In genomic region chr14:74362361-74362915, GRCh38 we compare ENCODE assay signal across 8 cellular contexts. TPM values are rescaled to one million over a fixed set of nuclear protein-coding genes. Genes with fewer than 3 reads are reported as not detected.
DNase-seq lines count a peak whose midpoint lies in the region; ATAC-seq and TF ChIP-seq lines count a peak whose summit lies in the region.

No MANE protein-coding gene starts in this region.

- H3K9ac ChIP-seq in GM23248, result no peak overlapping the region

- no peaks in the 10 kb centered on the region for H3F3A ChIP-seq in GM23248 (ENCODE audit: insufficient read depth)

- no peaks in the 10 kb centered on the region for H3K9me3 ChIP-seq in GM23248 (ENCODE audit: low read depth)
- no peaks in the 10 kb centered on the region for H3K9me3 ChIP-seq in left lung

- peak; percentile 91 for TF ChIP-seq CTCF in chondrocyte (IDR thresholded peaks at IDR 0.05)
- peak; percentile 90 to 91 for TF ChIP-seq CTCF in left lung (IDR thresholded peaks at IDR 0.05)

- H3K9me2 ChIP-seq in GM23248 (ENCODE audit: insufficient read depth), result no peaks in the 10 kb centered on the region

- no peaks in the 10 kb centered on the region for H4K20me1 ChIP-seq in GM23248 (ENCODE audit: insufficient read depth)

- H3K27ac Mint-ChIP-seq in activated CD4-positive, alpha-beta T cell treated with anti-CD3 and anti-CD28 coated beads for 36 hours, result no peak overlapping the region
- no peak overlapping the region for H3K27ac Mint-ChIP-seq in chondrocyte (ENCODE audit: unreplicated experiment)

- no peaks in the 10 kb centered on the region for H3K4me1 Mint-ChIP-seq in activated CD4-positive, alpha-beta T cell treated with anti-CD3 and anti-CD28 coated beads for 36 hours
- H3K4me1 Mint-ChIP-seq in chondrocyte (ENCODE audit: low read depth), result peaks cover 3% of the 10 kb centered on the region

- intact Hi-C loops in activated CD4-positive, alpha-beta T cell treated with anti-CD3 and anti-CD28 coated beads for 36 hours (cut with DNase I, micrococcal nuclease), result loop anchor here (1.0 to 5.0 kb wide), 5 partner anchors 130 to 440 kb away; partner anchors contain the start of genes LTBP2 (in 2 of the 2), ISCA2 (in 1 of the 2) and NPC2 (in 1 of the 2)
- intact Hi-C loops in left lung (cut with DNase I), result loop anchor here in 1 of 2 donors (5.0 kb wide), 1 partner anchor 130 kb away; the partner anchor contains the start of genes ISCA2 and NPC2

- H2AFZ ChIP-seq in GM23248, result no peak overlapping the region

- CTCF ChIA-PET in activated CD4-positive, alpha-beta T cell treated with anti-CD3 and anti-CD28 coated beads for 36 hours (lab: Charles Lee), result interaction anchor here (0.6 to 1.6 kb wide), 5 partner anchors 30 to 613 kb away, joined by 3 to 5 read pairs (median 4); no protein-coding TSS in a partner anchor

- H3K4me1 ChIP-seq in GM23248 (ENCODE audit: insufficient read depth) (no peaks in the 10 kb centered on the region), left lung (peaks cover 3 to 7% of the 10 kb centered on the region in 2 donors)

- DNase-seq in AG08395 (ENCODE audit: low spot score), result peak; percentile 92
- DNase-seq in GM23248, result peak; percentile 87
- DNase-seq in NCI-H345 treated with DMSO at 0.1 percent for 48 hours (lab: John Stamatoyannopoulos, UW; ENCODE audit: unreplicated experiment), result peak; percentile 44
- DNase-seq in activated CD4-positive, alpha-beta T cell treated with anti-CD3 and anti-CD28 coated beads for 36 hours, result peak; percentile 80
- no peak for DNase-seq in chondrocyte (ENCODE audit: low spot score)
- peak; percentile 80 to 86 for DNase-seq in left lung
- DNase-seq in stimulated activated CD4-positive, alpha-beta T cell treated with anti-CD3 and anti-CD28 coated beads, Interleukin-4, amount 100 ng/mL, for 4 hours, result peak; percentile 54 to 60

- H3K4me3 ChIP-seq in GM23248 (no peak overlapping the region), left lung (no peak overlapping the region)

- H3K36me3 ChIP-seq in GM23248 (ENCODE audit: low read depth) (no peaks in the 10 kb centered on the region), left lung (no peaks in the 10 kb centered on the region)

- H3K9me3 Mint-ChIP-seq in activated CD4-positive, alpha-beta T cell treated with anti-CD3 and anti-CD28 coated beads for 36 hours (ENCODE audit: low read depth), result no peaks in the 10 kb centered on the region
- H3K9me3 Mint-ChIP-seq in chondrocyte (ENCODE audit: low read depth), result no peaks in the 10 kb centered on the region

- H3K27me3 ChIP-seq in GM23248 (replicated peaks; ENCODE audit: insufficient read depth) (peaks cover 12% of the 10 kb centered on the region), left lung (no peaks in the 10 kb centered on the region)

- WGBS in GM23248 (ENCODE audit: low coverage in 1 of 2, low lambda C conversion rate in 2 of 2, missing lambda C conversion rate in 2 of 2), 2 experiments, result 24 to 30% methylated on average over 12 of the region's 12 CpGs

- no peaks in the 10 kb centered on the region for H3K79me2 ChIP-seq in GM23248 (ENCODE audit: insufficient read depth)

- in situ Hi-C loops in GM23248 (cut with MboI), result no loop called here

- H3K27ac ChIP-seq in GM23248 (no peak overlapping the region), left lung (no peak overlapping the region)

- H3K4me3 Mint-ChIP-seq in activated CD4-positive, alpha-beta T cell treated with anti-CD3 and anti-CD28 coated beads for 36 hours, result no peak overlapping the region
- no peak overlapping the region for H3K4me3 Mint-ChIP-seq in chondrocyte (ENCODE audit: unreplicated experiment)

- ATAC-seq in activated CD4-positive, alpha-beta T cell treated with anti-CD3 and anti-CD28 coated beads for 36 hours, result peak; percentile 79
- ATAC-seq in left lung, result peak; percentile 99
- no peak for ATAC-seq in HG03521 (IDR thresholded peaks at IDR 0.05; ENCODE audit: unreplicated experiment)

- no peak overlapping the region for H3K4me2 ChIP-seq in GM23248 (ENCODE audit: unreplicated experiment)

- peaks cover 9% of the 10 kb centered on the region for H3K27me3 Mint-ChIP-seq in activated CD4-positive, alpha-beta T cell treated with anti-CD3 and anti-CD28 coated beads for 36 hours
- peaks cover 25% of the 10 kb centered on the region for H3K27me3 Mint-ChIP-seq in chondrocyte (ENCODE audit: low read depth)

- POLR2A ChIA-PET in activated CD4-positive, alpha-beta T cell treated with anti-CD3 and anti-CD28 coated beads for 36 hours (lab: Charles Lee), result no interaction called here

- no peaks in the 10 kb centered on the region for H3K36me3 Mint-ChIP-seq in activated CD4-positive, alpha-beta T cell treated with anti-CD3 and anti-CD28 coated beads for 36 hours (ENCODE audit: low read depth)
- H3K36me3 Mint-ChIP-seq in chondrocyte (ENCODE audit: low read depth), result peaks cover 2% of the 10 kb centered on the region

RNA-seq across cellular contexts. Expression of gene VRTN, which starts 14.2 kb away (rescaled TPM):
- not detected in 2 replicates for total RNA-seq in GM23248 (2014; rRNA removed; shearing (Covaris generic))
- polyA plus RNA-seq in GM23248 (2016; fragmentation: Nextera tagmentation; extraction: Ambion mirVana), result not detected in 2 replicates
- not detected for total RNA-seq in activated CD4-positive, alpha-beta T cell treated with anti-CD3 and anti-CD28 coated beads for 36 hours
- total RNA-seq in chondrocyte, result not detected in 3 replicates
- total RNA-seq in left lung, result not detected

RNA-seq across cellular contexts. Expression of gene ABCD4, which starts 59.7 kb away (rescaled TPM):
- 22.3 and 24.1 TPM in 2 replicates for total RNA-seq in GM23248 (2014; rRNA removed; shearing (Covaris generic))
- polyA plus RNA-seq in GM23248 (2016; fragmentation: Nextera tagmentation; extraction: Ambion mirVana), result 26.3 and 27.7 TPM in 2 replicates
- 10 to 100 TPM; 43.0 to 43.1 TPM for total RNA-seq in activated CD4-positive, alpha-beta T cell treated with anti-CD3 and anti-CD28 coated beads for 36 hours
- 31.0 to 40.9 TPM (median 34.7 TPM) in 3 replicates for total RNA-seq in chondrocyte
- total RNA-seq in left lung, result 10 to 100 TPM; 37.0 to 41.1 TPM
